27 cellular contexts compared by ENCODE assay signal in the genomic region with DNA sequence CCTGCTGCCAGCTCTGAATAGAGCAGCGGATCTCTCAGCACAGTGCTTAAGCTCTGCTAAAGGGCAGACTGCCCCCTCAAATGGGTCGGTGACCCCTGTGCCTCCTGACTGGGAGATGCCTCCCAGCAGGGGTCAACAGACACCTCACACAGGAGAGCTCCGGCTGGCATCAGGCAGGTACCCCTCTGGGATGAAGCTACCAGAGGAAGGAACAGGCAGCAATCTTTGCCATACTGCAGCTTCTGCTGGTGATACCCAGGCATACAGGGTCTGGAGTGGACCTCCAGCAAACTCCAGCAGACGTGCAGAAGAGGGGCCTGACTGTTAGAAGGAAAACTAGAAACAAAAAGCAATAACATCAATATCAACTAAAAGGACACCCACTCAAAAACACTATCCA.
"Had no signal": no experiment of that assay in that cellular context is flagged by ENCODE, and none has a peak within 500 bp of the region (broad histone marks: within the 10 kb centered on the region; RNA-seq: fewer than 3 reads in every experiment).

No MANE protein-coding gene starts in this region.

- DNase-seq: naive thymus-derived CD8-positive, alpha-beta T cell; nephron progenitor cell; nucleus accumbens; psoas muscle; right cardiac atrium; right lobe of liver; sigmoid colon; small intestine; stimulated activated CD4-positive, alpha-beta T cell treated with anti-CD3 and anti-CD28 coated beads, Interleukin-12 subunit alpha, Interleukin-12 subunit beta, amount 100 ng/mL, for 4 hours; stimulated activated CD4-positive, alpha-beta T cell treated with anti-CD3 and anti-CD28 coated beads, Interleukin-1b, Interleukin-23, amount 100 ng/mL, for 48 hours; stimulated activated CD4-positive, alpha-beta T cell treated with anti-CD3 and anti-CD28 coated beads, Interleukin-4, amount 100 ng/mL, for 1 hour; stimulated activated CD4-positive, alpha-beta T cell treated with anti-CD3 and anti-CD28 coated beads, Interleukin-4, amount 100 ng/mL, for 4 hours; stimulated activated CD8-positive, alpha-beta memory T cell treated with anti-CD3 and anti-CD28 coated beads, Interleukin-4, amount 100 ng/mL, for 48 hours; stimulated activated naive CD4-positive, alpha-beta T cell; stimulated activated naive CD8-positive, alpha-beta T cell treated with anti-CD3 and anti-CD28 coated beads, Interleukin-15, amount 100 ng/mL, for 72 hours; stimulated activated naive CD8-positive, alpha-beta T cell treated with anti-CD3 and anti-CD28 coated beads, Interleukin-15, Interleukin-2, amounts not matched to agents 100 U/mL and 50 U/mL, for 24 hours; substantia nigra; testis; tibial artery; transverse colon; upper lobe of right lung; uterus had no signal

- H3K4me3 ChIP-seq: pancreas, psoas muscle, right lobe of liver, sigmoid colon, suprapubic skin, testis, tibial artery, transverse colon, upper lobe of right lung, uterus had no signal

- H3K9me3 ChIP-seq: neutrophil, pancreas, psoas muscle, right lobe of liver, suprapubic skin, testis, tibial artery, transverse colon, upper lobe of right lung, uterus had no signal

- H3K36me3 ChIP-seq: neutrophil, pancreas, right lobe of liver, sigmoid colon, suprapubic skin, tibial artery, transverse colon, upper lobe of right lung, uterus had no signal

- ATAC-seq: naive thymus-derived CD8-positive, alpha-beta T cell; natural killer cell treated with Interleukin-12 subunit alpha and Interleukin-12 subunit beta and Interleukin-15 and Interleukin-18, amount 100 ng/mL, for 72 hours; pancreas; psoas muscle; right cardiac atrium; right lobe of liver; stimulated activated memory B cell treated with anti-CD40 and anti-IgM and Interleukin-4, amounts not matched to agents 10 μg/mL and 1 μg/mL and 100 μg/mL, for 72 hours; stimulated activated naive CD8-positive, alpha-beta T cell treated with anti-CD3 and anti-CD28 coated beads, Interleukin-15, amount 100 ng/mL, for 72 hours; stimulated activated naive CD8-positive, alpha-beta T cell treated with anti-CD3 and anti-CD28 coated beads, Interleukin-15, Interleukin-2, amounts not matched to agents 100 U/mL and 50 U/mL, for 24 hours; upper lobe of right lung had no signal

- H3K27ac ChIP-seq: neutrophil, pancreas, psoas muscle, right lobe of liver, sigmoid colon, suprapubic skin, testis, tibial artery, transverse colon, upper lobe of right lung, uterus had no signal

- H3K27me3 ChIP-seq: neutrophil, pancreas, right lobe of liver, sigmoid colon, suprapubic skin, testis, tibial artery, transverse colon, upper lobe of right lung, uterus had no signal

- H3K4me1 ChIP-seq: pancreas, psoas muscle, right lobe of liver, sigmoid colon, suprapubic skin, testis, tibial artery, transverse colon, upper lobe of right lung, uterus had no signal
